Comparison of ENCODE assay signal across 19 cellular contexts in the genomic region with DNA sequence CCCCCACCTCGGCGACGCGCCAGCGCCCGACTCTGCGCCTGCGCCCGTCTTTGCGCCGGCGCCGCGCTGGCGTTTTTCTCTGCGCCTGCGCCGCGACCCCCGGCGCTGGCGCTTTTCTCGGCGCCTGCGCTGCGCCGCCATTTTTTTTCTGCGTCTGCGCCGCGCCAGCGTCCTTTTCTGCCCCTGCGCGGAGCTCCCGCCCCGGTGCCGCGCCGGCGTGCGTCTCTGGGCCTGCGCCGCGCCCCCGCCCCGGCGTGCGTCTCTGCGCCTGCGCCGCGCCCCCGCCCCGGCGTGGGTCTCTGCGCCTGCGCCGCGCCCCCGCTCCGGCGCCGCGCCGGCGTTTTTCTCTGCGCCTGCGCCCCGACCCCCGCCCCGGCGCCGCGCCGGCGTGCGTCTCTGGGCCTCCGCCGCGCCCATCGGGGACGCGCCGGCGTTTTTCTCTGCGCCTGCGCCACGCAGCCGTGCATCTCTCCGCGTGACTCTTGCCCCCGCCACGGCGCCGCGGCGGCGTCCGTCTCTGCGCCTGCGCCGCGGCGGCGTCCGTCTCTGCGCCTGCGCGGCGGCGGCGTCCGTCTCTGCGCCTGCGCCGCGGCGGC. TPM values are rescaled to one million over a fixed set of nuclear protein-coding genes. Genes with fewer than 3 reads are reported as not detected.
"Had no signal": no experiment of that assay in that cellular context is flagged by ENCODE, and none has a peak within 500 bp of the region (broad histone marks: within the 10 kb centered on the region; RNA-seq: fewer than 3 reads in every experiment).

No MANE protein-coding gene starts in this region.

RNA-seq across cellular contexts. Expression of a gene that starts 52.4 kb away (rescaled TPM):
- total RNA-seq: cardiac muscle cell, chondrocyte, colonic mucosa, endothelial cell of umbilical vein, epithelial cell of proximal tubule, esophagus squamous epithelium, heart right ventricle, left lobe of liver, liver, lung, mononuclear cell, natural killer cell, neural crest cell, omental fat pad, prostate gland, right atrium auricular region, thyroid gland, upper lobe of left lung, uterus had no signal
- polyA plus RNA-seq: cardiac muscle cell, endothelial cell of umbilical vein, heart right ventricle, liver, lung had no signal

RNA-seq across cellular contexts. Expression of a gene that starts 56.9 kb away (rescaled TPM):
- total RNA-seq: cardiac muscle cell, chondrocyte, colonic mucosa, endothelial cell of umbilical vein, epithelial cell of proximal tubule, esophagus squamous epithelium, heart right ventricle, left lobe of liver, liver, lung, mononuclear cell, natural killer cell, neural crest cell, omental fat pad, right atrium auricular region, thyroid gland, upper lobe of left lung, uterus had no signal
- polyA plus RNA-seq: cardiac muscle cell, endothelial cell of umbilical vein, heart right ventricle, liver, lung had no signal
